Comparison of ENCODE assay signal across 7 cellular contexts in genomic region chr4:2608277-2608676, GRCh38.
DNase-seq lines count a peak whose midpoint lies in the region; ATAC-seq and TF ChIP-seq lines count a peak whose summit lies in the region.
"Not testable (repeated sequence)": the region's sequence is repeated elsewhere in the genome, so short reads cannot be mapped to it uniquely, and the experiment has no call there.

No MANE protein-coding gene starts in this region.

- H3K36me3 ChIP-seq in heart right ventricle; neuronal stem cell (replicated peaks in 1 of 2; ENCODE audit: control insufficient read depth in 2 of 2, insufficient read depth in 2 of 2, low read length in 2 of 2); upper lobe of right lung: not testable (repeated sequence)

- not testable (repeated sequence) for H3K4ac ChIP-seq in neuronal stem cell (ENCODE audit: low read length)

- POLR2A ChIA-PET in activated naive CD8-positive, alpha-beta T cell treated with anti-CD3 and anti-CD28 coated beads, Interleukin-2, amount 10 ng/mL, durations not matched to agents 7 days and 5 days (lab: Charles Lee), result not testable (repeated sequence)

- H3K9ac ChIP-seq in neuronal stem cell (ENCODE audit: low read depth, low read length, poor library complexity), result not testable (repeated sequence)

- not testable (repeated sequence) for H4K91ac ChIP-seq in neuronal stem cell (ENCODE audit: low read depth, low read length, poor library complexity)

- not testable (repeated sequence) for H3K27me3 Mint-ChIP-seq in T-helper 17 cell; activated naive CD8-positive, alpha-beta T cell treated with anti-CD3 and anti-CD28 coated beads, Interleukin-2, amount 10 ng/mL, durations not matched to agents 7 days and 5 days

- not testable (repeated sequence) for H3K4me3 ChIP-seq in heart right ventricle; right cardiac atrium (ENCODE audit: low read length); neuronal stem cell (ENCODE audit: low read length in 2 of 2); upper lobe of right lung

- H2BK12ac ChIP-seq in neuronal stem cell (ENCODE audit: low read length), result not testable (repeated sequence)

- not testable (repeated sequence) for H3K27ac ChIP-seq in heart right ventricle; right cardiac atrium (ENCODE audit: low read length); neuronal stem cell (replicated peaks; ENCODE audit: low read length); upper lobe of right lung

- WGBS in heart right ventricle, 2 donors, result 66 to 76% methylated on average over 6 of the region's 6 CpGs
- WGBS in right cardiac atrium, result 78% methylated on average over 6 of the region's 6 CpGs
- WGBS in neuronal stem cell (ENCODE audit: extremely low coverage in 2 of 2, insufficient read length in 2 of 2, insufficient replicate concordance in 1 of 2), 2 donors, result no CpG with 5 or more reads among the region's 6 CpGs

- H3K27ac Mint-ChIP-seq in T-helper 17 cell, result peak overlapping the region; percentile 73
- not testable (repeated sequence) for H3K27ac Mint-ChIP-seq in activated naive CD8-positive, alpha-beta T cell treated with anti-CD3 and anti-CD28 coated beads, Interleukin-2, amount 10 ng/mL, durations not matched to agents 7 days and 5 days

- intact Hi-C loops in Right ventricle myocardium inferior (cut with DNase I); heart right ventricle (cut with DNase I); right cardiac atrium (cut with DNase I); upper lobe of right lung (cut with DNase I): not testable (repeated sequence)

- not testable (repeated sequence) for H3K14ac ChIP-seq in neuronal stem cell (ENCODE audit: low read length)

- H2BK15ac ChIP-seq in neuronal stem cell (ENCODE audit: low read length), result not testable (repeated sequence)

- H2AFZ ChIP-seq in neuronal stem cell (ENCODE audit: low read length), result not testable (repeated sequence)

- H3K27me3 ChIP-seq in heart right ventricle; right cardiac atrium (ENCODE audit: control insufficient read depth, insufficient read depth); neuronal stem cell (ENCODE audit: control insufficient read depth in 3 of 3, insufficient read depth in 3 of 3, low read depth in 1 of 3, low read length in 3 of 3); upper lobe of right lung: not testable (repeated sequence)

- not testable (repeated sequence) for H2AK5ac ChIP-seq in neuronal stem cell (ENCODE audit: low read depth, low read length)

- H2BK120ac ChIP-seq in neuronal stem cell (ENCODE audit: low read depth, low read length), result not testable (repeated sequence)

- not testable (repeated sequence) for H3K79me1 ChIP-seq in neuronal stem cell (ENCODE audit: low read depth, low read length)

- not testable (repeated sequence) for TF ChIP-seq CTCF in heart right ventricle (IDR thresholded peaks at IDR 0.05); upper lobe of right lung (IDR thresholded peaks at IDR 0.05)

- not testable (repeated sequence) for H3K36me3 Mint-ChIP-seq in T-helper 17 cell (ENCODE audit: low read depth); activated naive CD8-positive, alpha-beta T cell treated with anti-CD3 and anti-CD28 coated beads, Interleukin-2, amount 10 ng/mL, durations not matched to agents 7 days and 5 days

- peak overlapping the region; percentile 48 for H3K18ac ChIP-seq in neuronal stem cell (ENCODE audit: low read length)

- not testable (repeated sequence) for DNase-seq in T-helper 17 cell; Right ventricle myocardium inferior (ENCODE audit: missing footprints); heart right ventricle; right cardiac atrium; neuronal stem cell (ENCODE audit: low spot score)
- DNase-seq in activated naive CD8-positive, alpha-beta T cell treated with anti-CD3 and anti-CD28 coated beads, Interleukin-2, amount 10 ng/mL, durations not matched to agents 7 days and 5 days, result peak; percentile 7
- DNase-seq in upper lobe of right lung, result peak; percentile 11

- H3K23ac ChIP-seq in neuronal stem cell (ENCODE audit: low read depth, low read length, poor library complexity), result not testable (repeated sequence)

- not testable (repeated sequence) for H3K4me2 ChIP-seq in neuronal stem cell (ENCODE audit: insufficient read depth, low read length, poor library complexity, severe bottlenecking)

- H4K8ac ChIP-seq in neuronal stem cell (ENCODE audit: low read depth, low read length), result peak overlapping the region; percentile 43

- H2BK5ac ChIP-seq in neuronal stem cell (ENCODE audit: low read length), result not testable (repeated sequence)

- not testable (repeated sequence) for H3K4me3 Mint-ChIP-seq in T-helper 17 cell; activated naive CD8-positive, alpha-beta T cell treated with anti-CD3 and anti-CD28 coated beads, Interleukin-2, amount 10 ng/mL, durations not matched to agents 7 days and 5 days

- H3K9me3 ChIP-seq in T-helper 17 cell (ENCODE audit: control insufficient read depth, low read length, poor library complexity, severe bottlenecking); heart right ventricle; right cardiac atrium (ENCODE audit: control insufficient read depth, low read length); neuronal stem cell (replicated peaks in 1 of 2; ENCODE audit: control insufficient read depth in 2 of 2, insufficient read depth in 1 of 2, low read depth in 1 of 2, low read length in 2 of 2); upper lobe of right lung: not testable (repeated sequence)

- not testable (repeated sequence) for H3K9me3 Mint-ChIP-seq in activated naive CD8-positive, alpha-beta T cell treated with anti-CD3 and anti-CD28 coated beads, Interleukin-2, amount 10 ng/mL, durations not matched to agents 7 days and 5 days

- H3K4me1 Mint-ChIP-seq in T-helper 17 cell, result peaks cover 19% of the 10 kb centered on the region
- not testable (repeated sequence) for H3K4me1 Mint-ChIP-seq in activated naive CD8-positive, alpha-beta T cell treated with anti-CD3 and anti-CD28 coated beads, Interleukin-2, amount 10 ng/mL, durations not matched to agents 7 days and 5 days

- ATAC-seq in T-helper 17 cell; activated naive CD8-positive, alpha-beta T cell treated with anti-CD3 and anti-CD28 coated beads, Interleukin-2, amount 10 ng/mL, durations not matched to agents 7 days and 5 days (ENCODE audit: low read depth); upper lobe of right lung: not testable (repeated sequence)
- ATAC-seq in Right ventricle myocardium inferior (peak; percentile 56), heart right ventricle (peak in 5 of 8 donors; percentile 44 to 70 (median 52)), right cardiac atrium (peak; percentile 25 to 40)

- peaks cover 2 to 41% (median 24%) of the 10 kb centered on the region in 9 donors for H3K4me1 ChIP-seq in heart right ventricle
- not testable (repeated sequence) for H3K4me1 ChIP-seq in right cardiac atrium (ENCODE audit: control insufficient read depth, insufficient read depth, low read length); neuronal stem cell (ENCODE audit: control insufficient read depth in 2 of 2, insufficient read depth in 1 of 2, low read depth in 1 of 2, low read length in 2 of 2); upper lobe of right lung
